Comparison of ENCODE assay signal across 8 cellular contexts in the genomic region with DNA sequence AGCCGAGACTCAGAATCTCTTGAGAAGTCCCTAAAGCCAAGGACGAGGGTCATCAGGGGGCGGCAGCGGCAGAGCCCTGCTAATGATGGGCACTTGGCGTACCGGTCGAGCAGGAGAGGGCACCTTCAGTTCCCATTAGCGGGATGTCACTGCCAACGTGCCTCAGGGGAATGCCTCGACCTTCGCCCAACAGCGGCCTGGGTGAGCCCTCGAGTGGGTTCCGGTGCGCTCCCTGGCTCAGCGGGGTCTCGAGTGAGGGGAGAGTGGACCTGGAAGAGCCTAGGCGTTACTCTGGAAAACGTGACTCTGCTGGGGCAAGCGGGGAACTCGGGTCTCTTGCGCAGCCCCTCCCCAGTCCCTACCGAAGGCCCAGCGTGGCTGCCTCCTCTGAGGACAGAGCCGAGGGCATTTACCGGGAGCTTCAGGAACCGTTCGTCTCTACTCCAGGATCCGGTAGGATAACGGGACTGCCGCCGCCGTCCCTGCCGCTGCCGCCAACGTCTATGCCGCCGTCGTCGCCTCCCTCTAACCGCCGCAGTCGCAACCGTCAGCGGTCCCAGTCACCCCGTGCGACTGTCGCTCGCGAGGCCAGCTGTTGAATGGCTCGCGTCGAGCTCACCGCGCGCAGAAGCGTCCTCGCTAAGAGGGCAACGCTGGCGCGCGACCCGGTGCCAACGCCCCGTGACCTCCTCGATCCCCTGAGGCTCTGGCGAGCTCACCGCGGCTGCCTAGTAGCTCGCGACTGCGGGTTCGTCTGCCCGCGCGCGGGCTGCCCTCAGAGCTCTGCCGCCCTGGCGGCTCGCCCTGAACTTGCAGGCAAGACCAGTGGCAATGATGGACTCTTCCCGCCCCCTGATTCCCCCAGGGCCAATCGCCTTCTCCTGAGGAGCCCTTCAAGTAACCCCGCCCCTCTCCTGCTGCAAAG. TPM values are rescaled to one million over a fixed set of nuclear protein-coding genes. Genes with fewer than 3 reads are reported as not detected.
A peak's percentile ranks its signal among the peaks of the same experiment; 100 is the strongest.
DNase-seq lines count a peak whose midpoint lies in the region; TF ChIP-seq lines count a peak whose summit lies in the region.

No MANE protein-coding gene starts in this region.

- peak overlapping the region in 2 of 3 donors; percentile 19 to 29 for H3K4me3 ChIP-seq in skeletal muscle tissue (ENCODE audit: low read length in 3 of 3)

- no peak overlapping the region for H3K27ac ChIP-seq in skeletal muscle tissue (ENCODE audit: low read depth, low read length)

- peak overlapping the region; percentile 75 for H3K4me3 Mint-ChIP-seq in glutamatergic neuron (ENCODE audit: unreplicated experiment)

- H3K9me3 ChIP-seq in skeletal muscle tissue (ENCODE audit: control insufficient read depth in 3 of 3, low read length in 3 of 3) = no peaks in the 10 kb centered on the region

- TF ChIP-seq CTCF in glutamatergic neuron (IDR thresholded peaks at IDR 0.05; ENCODE audit: partially characterized antibody, unreplicated experiment) = peak; percentile 36

- H3K9me3 Mint-ChIP-seq in glutamatergic neuron (ENCODE audit: unreplicated experiment) = peaks cover 2% of the 10 kb centered on the region

- H3K27me3 Mint-ChIP-seq in glutamatergic neuron (ENCODE audit: unreplicated experiment) = peaks cover 5% of the 10 kb centered on the region

- peaks cover 3 to 4% (median 4%) of the 10 kb centered on the region in 3 donors for H3K27me3 ChIP-seq in skeletal muscle tissue (ENCODE audit: control insufficient read depth in 3 of 3, insufficient read depth in 3 of 3, low read length in 3 of 3)

- H3K9ac ChIP-seq in skeletal muscle tissue (ENCODE audit: low read depth in 1 of 3, low read length in 3 of 3) = no peak overlapping the region

- H3K36me3 Mint-ChIP-seq in glutamatergic neuron (ENCODE audit: unreplicated experiment) = no peaks in the 10 kb centered on the region

- DNase-seq in MV-4-11 (lab: John Stamatoyannopoulos, UW) = peak; percentile 31
- DNase-seq in activated gamma-delta T cell treated with Interleukin-2 at 50 U/mL for 16 hours = peak; percentile 28
- DNase-seq in glutamatergic neuron = peak; percentile 62
- no peak for DNase-seq in Ammon's horn (ENCODE audit: low spot score)
- DNase-seq in HuH-7.5 (ENCODE audit: low spot score) = no peak
- no peak for DNase-seq in NCI-H1694 (lab: John Stamatoyannopoulos, UW)
- DNase-seq in T1000 (lab: John Stamatoyannopoulos, UW) = no peak

- no peak overlapping the region for H3K27ac Mint-ChIP-seq in glutamatergic neuron (ENCODE audit: unreplicated experiment)

- H3K4me1 Mint-ChIP-seq in glutamatergic neuron (ENCODE audit: low read depth, unreplicated experiment) = no peaks in the 10 kb centered on the region

- peaks cover 0 to 2% (median 0%) of the 10 kb centered on the region in 3 donors for H3K4me1 ChIP-seq in skeletal muscle tissue (ENCODE audit: control insufficient read depth in 3 of 3, insufficient read depth in 3 of 3, low read length in 3 of 3)

- H3K36me3 ChIP-seq in skeletal muscle tissue (ENCODE audit: control insufficient read depth in 3 of 3, insufficient read depth in 3 of 3, low read length in 3 of 3) = no peaks in the 10 kb centered on the region

RNA-seq across cellular contexts. Expression of a gene that starts 37.1 kb away (rescaled TPM):
- total RNA-seq in glutamatergic neuron (ENCODE audit: unreplicated experiment) = 239 TPM
- 89.8 TPM for total RNA-seq in skeletal muscle tissue

Comparison
In these comparisons a context has a peak if more than half of its experiments do, and no peak if none do; other contexts are left out.
1. DNase-seq: peak in MV-4-11 (single experiment), activated gamma-delta T cell treated with Interleukin-2 at 50 U/mL for 16 hours (single experiment) and glutamatergic neuron (single experiment); none in Ammon's horn (single experiment), HuH-7.5 (single experiment), NCI-H1694 (single experiment) and T1000 (single experiment).